ENCODE assay signal across 17 cellular contexts in the genomic region with DNA sequence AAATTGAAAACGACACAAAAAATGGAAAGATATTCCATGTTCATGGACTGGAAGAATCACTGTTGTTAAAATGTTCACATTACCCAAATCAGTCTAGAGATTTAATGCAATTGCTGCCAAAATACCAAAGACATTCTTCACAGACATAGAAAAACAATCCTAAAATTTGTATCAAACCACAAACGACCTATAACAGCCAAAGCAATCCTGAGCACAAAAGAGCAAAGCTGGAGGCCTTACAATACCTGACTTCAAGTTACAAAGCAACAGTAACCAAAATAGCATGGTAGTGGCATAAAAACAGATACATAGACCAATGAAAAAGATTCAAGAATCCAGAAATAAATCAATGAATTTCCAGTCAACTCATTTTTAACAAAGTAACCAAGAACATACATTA.
DNase-seq lines count a peak whose midpoint lies in the region; ATAC-seq, FAIRE-seq and TF ChIP-seq lines count a peak whose summit lies in the region.
"Had no signal": no experiment of that assay in that cellular context is flagged by ENCODE, and none has a peak within 500 bp of the region (broad histone marks: within the 10 kb centered on the region; RNA-seq: fewer than 3 reads in every experiment).

No MANE protein-coding gene starts in this region.

- H3K4me2 ChIP-seq in GM23248 (ENCODE audit: unreplicated experiment): no peak overlapping the region
- H3K4me2 ChIP-seq in astrocyte (ENCODE audit: low read length): peak overlapping the region; percentile 2
- H3K4me2 ChIP-seq in trophoblast cell (ENCODE audit: low read length): no peak overlapping the region
- no peak overlapping the region for H3K4me2 ChIP-seq in HepG2 (ENCODE audit: low read depth, low read length)

- POLR2A ChIA-PET in HepG2 (lab: Yijun Ruan, JAX): no interaction called here

- H3K4ac ChIP-seq in trophoblast cell (ENCODE audit: low read depth, low read length): no peak overlapping the region

- H4K20me1 ChIP-seq in GM23248 (ENCODE audit: insufficient read depth): no peaks in the 10 kb centered on the region
- no peaks in the 10 kb centered on the region for H4K20me1 ChIP-seq in astrocyte (ENCODE audit: insufficient read depth, low read length)
- no peaks in the 10 kb centered on the region for H4K20me1 ChIP-seq in HepG2 (ENCODE audit: insufficient read depth, low read length)

- intact Hi-C loops in HepG2 (cut with micrococcal nuclease; ENCODE audit: unreplicated experiment) (no loop called here), psoas muscle (cut with DNase I) (no loop called here)

- TF ChIP-seq RAD21 in HepG2 (CRISPR knock-in tag; IDR thresholded peaks at IDR 0.05): no peak

- H3K4me1 Mint-ChIP-seq in astrocyte (ENCODE audit: low read depth, unreplicated experiment): no peaks in the 10 kb centered on the region
- H3K4me1 Mint-ChIP-seq: CD14-positive monocyte, H9 had no signal

- H3K9ac ChIP-seq in GM23248 (no peak overlapping the region), astrocyte (ENCODE audit: low read length) (no peak overlapping the region), trophoblast cell (ENCODE audit: low read length) (no peak overlapping the region), HepG2 (ENCODE audit: insufficient read depth, low read depth, low read length) (no peak overlapping the region)

- no peaks in the 10 kb centered on the region for H3K9me2 ChIP-seq in GM23248 (ENCODE audit: insufficient read depth)

- no peak overlapping the region for H4K8ac ChIP-seq in trophoblast cell (ENCODE audit: low read depth, low read length)

- no peaks in the 10 kb centered on the region for H3K36me3 Mint-ChIP-seq in astrocyte (ENCODE audit: low read depth, unreplicated experiment)
- H3K36me3 Mint-ChIP-seq: CD14-positive monocyte had no signal

- H3K79me1 ChIP-seq in trophoblast cell (ENCODE audit: low read length): no peaks in the 10 kb centered on the region

- H3K9me3 Mint-ChIP-seq in astrocyte (ENCODE audit: unreplicated experiment): no peaks in the 10 kb centered on the region
- H3K9me3 Mint-ChIP-seq: H9 had no signal

- no peak for FAIRE-seq in astrocyte (lab: Jason Lieb, UNC)
- no peak for FAIRE-seq in HepG2 (lab: Jason Lieb, UNC)
- FAIRE-seq: G401.6 had no signal

- WGBS in GM23248 (ENCODE audit: low coverage in 1 of 2, low lambda C conversion rate in 2 of 2, missing lambda C conversion rate in 2 of 2), 2 experiments: 32 to 39% methylated on average over 2 of the region's 2 CpGs
- WGBS in trophoblast cell (ENCODE audit: extremely low coverage, insufficient coverage, insufficient read length): no CpG with 5 or more reads among the region's 2 CpGs
- WGBS in HepG2 (ENCODE audit: low lambda C conversion rate): 0% methylated on average over 2 of the region's 2 CpGs
- 59 to 67% (median 60%) methylated on average over 2 of the region's 2 CpGs for WGBS in psoas muscle, 3 donors

- H2AK5ac ChIP-seq in trophoblast cell (ENCODE audit: low read length): no peak overlapping the region

- H2BK120ac ChIP-seq in trophoblast cell (ENCODE audit: insufficient read depth, low read length, poor library complexity): no peak overlapping the region

- H2BK12ac ChIP-seq in trophoblast cell (ENCODE audit: low read length): no peak overlapping the region

- H2AFZ ChIP-seq in GM23248: peak overlapping the region; percentile 42
- no peak overlapping the region for H2AFZ ChIP-seq in astrocyte (ENCODE audit: low read depth, low read length)
- no peak overlapping the region for H2AFZ ChIP-seq in trophoblast cell (ENCODE audit: insufficient read depth, low read length, poor library complexity)
- H2AFZ ChIP-seq in HepG2 (ENCODE audit: low read length): no peak overlapping the region

- H3K36me3 ChIP-seq in GM23248 (ENCODE audit: low read depth): no peaks in the 10 kb centered on the region
- H3K36me3 ChIP-seq in astrocyte (ENCODE audit: insufficient read depth, low read length): no peaks in the 10 kb centered on the region
- no peaks in the 10 kb centered on the region for H3K36me3 ChIP-seq in trophoblast cell (ENCODE audit: control insufficient read depth in 1 of 2, insufficient read depth in 2 of 2, low read length in 2 of 2)
- no peaks in the 10 kb centered on the region for H3K36me3 ChIP-seq in HepG2 (replicated peaks in 1 of 2; ENCODE audit: control insufficient read depth in 1 of 2, insufficient read depth in 2 of 2, low read length in 2 of 2)
- H3K36me3 ChIP-seq in psoas muscle (ENCODE audit: insufficient read depth in 1 of 2, low read depth in 1 of 2): no peaks in the 10 kb centered on the region

- H4K12ac ChIP-seq in trophoblast cell (ENCODE audit: low read depth, low read length): no peak overlapping the region

- no peak overlapping the region for H2BK5ac ChIP-seq in trophoblast cell (ENCODE audit: low read depth, low read length, poor library complexity)

- H3K27ac Mint-ChIP-seq in astrocyte (ENCODE audit: unreplicated experiment): no peak overlapping the region
- H3K27ac Mint-ChIP-seq: CD14-positive monocyte had no signal

- H3K79me2 ChIP-seq in GM23248 (ENCODE audit: insufficient read depth) (no peaks in the 10 kb centered on the region), astrocyte (ENCODE audit: insufficient read depth, low read length) (no peaks in the 10 kb centered on the region), trophoblast cell (ENCODE audit: control insufficient read depth, insufficient read depth, low read length, poor library complexity) (no peaks in the 10 kb centered on the region), HepG2 (ENCODE audit: insufficient read depth, low read length) (no peaks in the 10 kb centered on the region)

- H3K27ac ChIP-seq in GM23248 (no peak overlapping the region), astrocyte (ENCODE audit: low read depth, low read length) (no peak overlapping the region), trophoblast cell (ENCODE audit: low read depth, low read length) (no peak overlapping the region), HepG2 (ENCODE audit: extremely low read length, insufficient read depth, low read length) (no peak overlapping the region), psoas muscle (no peak overlapping the region)

- H3K4me1 ChIP-seq in GM23248 (ENCODE audit: insufficient read depth) (peaks cover 7% of the 10 kb centered on the region), astrocyte (ENCODE audit: insufficient read depth, low read length) (no peaks in the 10 kb centered on the region), trophoblast cell (ENCODE audit: control insufficient read depth in 1 of 2, insufficient read depth in 2 of 2, low read length in 2 of 2) (peaks cover 0 to 6% of the 10 kb centered on the region in 2 experiments), HepG2 (ENCODE audit: insufficient read depth, low read length) (no peaks in the 10 kb centered on the region), psoas muscle (no peaks in the 10 kb centered on the region)

- H3K4me3 ChIP-seq in GM23248 (no peak overlapping the region), astrocyte (ENCODE audit: insufficient read depth, low read depth, low read length) (no peak overlapping the region), fibroblast of the aortic adventitia (ENCODE audit: low read depth, low read length) (no peak overlapping the region), trophoblast cell (ENCODE audit: low read depth, low read length) (no peak overlapping the region), HepG2 (replicated peaks in 1 of 3; ENCODE audit: insufficient read depth in 1 of 3, low read depth in 2 of 3, low read length in 3 of 3) (no peak overlapping the region), psoas muscle (no peak overlapping the region)

- H3K4me3 Mint-ChIP-seq in astrocyte (ENCODE audit: unreplicated experiment): no peak overlapping the region
- H3K4me3 Mint-ChIP-seq: CD14-positive monocyte, H9 had no signal

- BruUV-seq in HepG2 (replicated peaks; lab: Mats Ljungman, UMichigan): no TSS peak

- H3K9me3 ChIP-seq in GM23248 (ENCODE audit: low read depth) (no peaks in the 10 kb centered on the region), astrocyte (ENCODE audit: insufficient read depth, low read depth, low read length) (no peaks in the 10 kb centered on the region), trophoblast cell (ENCODE audit: insufficient read depth, low read depth, low read length) (no peaks in the 10 kb centered on the region), HepG2 (ENCODE audit: low read length) (no peaks in the 10 kb centered on the region), psoas muscle (no peaks in the 10 kb centered on the region)

- in situ Hi-C loops in GM23248 (cut with MboI): no loop called here
- in situ Hi-C loops in HepG2 (cut with HindIII; ENCODE audit: extremely low pct_ligation_motif_present, low pct_unique_long_range_greater_than_20kb): no loop called here

- no peak overlapping the region for H3K18ac ChIP-seq in trophoblast cell (ENCODE audit: low read length)

- H4K91ac ChIP-seq in trophoblast cell (ENCODE audit: low read depth, low read length): no peak overlapping the region

- no peak overlapping the region for H3K14ac ChIP-seq in trophoblast cell (ENCODE audit: low read length)

- no peak for ATAC-seq in HepG2
- no peak for ATAC-seq in psoas muscle

- no peak overlapping the region for H3K23ac ChIP-seq in trophoblast cell (ENCODE audit: low read length)

- TF ChIP-seq POLR2A in HepG2 (IDR thresholded peaks at IDR 0.05; ENCODE audit: insufficient read depth in 1 of 2, low read depth in 2 of 2, low read length in 2 of 2): no peak

- TF ChIP-seq EP300 in HepG2 (IDR thresholded peaks at IDR 0.05; ENCODE audit: low read depth in 2 of 2, low read length in 2 of 2) (no peak), HepG2 (CRISPR knock-in tag; IDR thresholded peaks at IDR 0.05; ENCODE audit: borderline replicate concordance) (no peak)

- 0 out of 2 replicates have a peak, but pooled peaks cover 5% of the 10 kb centered on the region for H3F3A ChIP-seq in GM23248 (ENCODE audit: insufficient read depth)

- CTCF ChIA-PET in HepG2 (lab: Yijun Ruan, JAX; ENCODE audit: low intra/inter-chr PET ratio, low total read pairs): no interaction called here

- TF ChIP-seq CTCF in astrocyte (IDR thresholded peaks at IDR 0.05; ENCODE audit: insufficient read depth, low read depth, low read length) (no peak), fibroblast of the aortic adventitia (IDR thresholded peaks at IDR 0.05; ENCODE audit: insufficient read depth, low read length) (no peak), HepG2 (CRISPR knock-in tag; IDR thresholded peaks at IDR 0.05) (no peak), psoas muscle (IDR thresholded peaks at IDR 0.05) (no peak)

- no peaks in the 10 kb centered on the region for H3K27me3 ChIP-seq in GM23248 (replicated peaks; ENCODE audit: insufficient read depth)
- no peaks in the 10 kb centered on the region for H3K27me3 ChIP-seq in astrocyte (ENCODE audit: insufficient read depth, low read length)
- H3K27me3 ChIP-seq in trophoblast cell (ENCODE audit: insufficient read depth, low read length): no peaks in the 10 kb centered on the region
- H3K27me3 ChIP-seq in HepG2 (ENCODE audit: control insufficient read depth in 1 of 2, insufficient read depth in 2 of 2, low read length in 2 of 2): no peaks in the 10 kb centered on the region
- H3K27me3 ChIP-seq in psoas muscle (ENCODE audit: insufficient read depth in 3 of 3, low read length in 2 of 3): no peaks in the 10 kb centered on the region

- DNase-seq in A172 (ENCODE audit: low spot score): peak; percentile 5
- peak; percentile 28 for DNase-seq in GM23248
- peak; percentile 79 for DNase-seq in astrocyte (ENCODE audit: low read depth)
- DNase-seq in fibroblast of the aortic adventitia (ENCODE audit: low read depth): peak; percentile 23
- no peak for DNase-seq in trophoblast cell
- DNase-seq in occipital lobe (lab: John Stamatoyannopoulos, UW): no peak
- no peak for DNase-seq in HepG2 (ENCODE audit: low spot score)
- no peak for DNase-seq in psoas muscle
- DNase-seq: COR-L47, DMS53, H9, KBM-7, NCI-H1092, NCI-H1694 treated with DMSO at 0.1 percent for 48 hours, NCI-H774 had no signal

- no peaks in the 10 kb centered on the region for H3K27me3 Mint-ChIP-seq in astrocyte (ENCODE audit: low read depth, unreplicated experiment)

Comparison
In these comparisons a context has a peak if more than half of its experiments do, and no peak if none do; other contexts are left out.
1. DNase-seq: peak in A172 (single experiment), GM23248 (single experiment), astrocyte (single experiment) and fibroblast of the aortic adventitia (single experiment); none in trophoblast cell (0 of 2), occipital lobe (single experiment), HepG2 (single experiment) and psoas muscle (0 of 2).